Comparison of ENCODE assay signal across 15 cellular contexts in genomic region chr10:112663181-112663879, GRCh38.
DNase-seq lines count a peak whose midpoint lies in the region; ATAC-seq and TF ChIP-seq lines count a peak whose summit lies in the region.
"Had no signal": no experiment of that assay in that cellular context is flagged by ENCODE, and none has a peak within 500 bp of the region (broad histone marks: within the 10 kb centered on the region; RNA-seq: fewer than 3 reads in every experiment).

No MANE protein-coding gene starts in this region.

- no peak overlapping the region for H3K9ac ChIP-seq in trophoblast cell (ENCODE audit: low read length)

- peaks cover 3% of the 10 kb centered on the region; the same call in 1 of the 2 replicates for H3K9me3 ChIP-seq in PC-9 (ENCODE audit: insufficient read depth, low read depth)
- H3K9me3 ChIP-seq in trophoblast cell (ENCODE audit: insufficient read depth, low read depth, low read length), result no peaks in the 10 kb centered on the region
- no peaks in the 10 kb centered on the region for H3K9me3 ChIP-seq in naive thymus-derived CD4-positive, alpha-beta T cell (ENCODE audit: control insufficient read depth in 2 of 3, low read length in 3 of 3)
- H3K9me3 ChIP-seq: suprapubic skin had no signal

- H3K9me2 ChIP-seq in PC-9 (ENCODE audit: insufficient read depth), result no peaks in the 10 kb centered on the region

- DNase-seq in ELR (ENCODE audit: low read depth) (peak; percentile 90), PC-9 (peak; percentile 16 to 82), epithelial cell of prostate (ENCODE audit: low read depth, low spot score) (no peak), trophoblast cell (peak; percentile 85 to 95), foreskin melanocyte (no peak), NCI-H2171 treated with DMSO at 0.1 percent for 48 hours (lab: John Stamatoyannopoulos, UW) (no peak), NCI-H1930 (lab: John Stamatoyannopoulos, UW) (no peak)
- DNase-seq in naive thymus-derived CD4-positive, alpha-beta T cell, result no peak
- DNase-seq: COR-L47, MM.1S, NCI-H510A treated with DMSO at 0.1 percent for 48 hours had no signal

- H3K36me3 Mint-ChIP-seq in naive thymus-derived CD4-positive, alpha-beta T cell, result peaks cover 0 to 53% (median 37%) of the 10 kb centered on the region in 5 donors

- H3K4ac ChIP-seq in trophoblast cell (ENCODE audit: low read depth, low read length), result no peak overlapping the region

- H3K18ac ChIP-seq in trophoblast cell (ENCODE audit: low read length), result no peak overlapping the region

- peaks cover 30% of the 10 kb centered on the region for H3F3A ChIP-seq in PC-9 (ENCODE audit: insufficient read depth, low read depth)

- H4K8ac ChIP-seq in trophoblast cell (ENCODE audit: low read depth, low read length), result no peak overlapping the region

- H2BK5ac ChIP-seq in trophoblast cell (ENCODE audit: low read depth, low read length, poor library complexity), result no peak overlapping the region

- peaks cover 0 to 6% (median 0%) of the 10 kb centered on the region in 7 donors for H3K4me1 Mint-ChIP-seq in naive thymus-derived CD4-positive, alpha-beta T cell

- no peak overlapping the region for H3K4me3 Mint-ChIP-seq in naive thymus-derived CD4-positive, alpha-beta T cell
- H3K4me3 Mint-ChIP-seq: activated naive CD8-positive, alpha-beta T cell; neural crest cell had no signal

- no peak overlapping the region for H4K12ac ChIP-seq in trophoblast cell (ENCODE audit: low read depth, low read length)

- no peak overlapping the region for H3K14ac ChIP-seq in trophoblast cell (ENCODE audit: low read length)

- H3K4me2 ChIP-seq in PC-9 (peak overlapping the region; percentile 47), trophoblast cell (ENCODE audit: low read length) (no peak overlapping the region)

- no peak overlapping the region for H2AK5ac ChIP-seq in trophoblast cell (ENCODE audit: low read length)

- H2BK120ac ChIP-seq in trophoblast cell (ENCODE audit: insufficient read depth, low read length, poor library complexity), result no peak overlapping the region

- H3K27ac ChIP-seq in PC-9 (peak overlapping the region; percentile 47), epithelial cell of prostate (peak overlapping the region; percentile 10), trophoblast cell (ENCODE audit: low read depth, low read length) (no peak overlapping the region)
- no peak overlapping the region for H3K27ac ChIP-seq in naive thymus-derived CD4-positive, alpha-beta T cell (ENCODE audit: low read depth, low read length)
- H3K27ac ChIP-seq: suprapubic skin had no signal

- H2AFZ ChIP-seq in PC-9 (no peak overlapping the region), trophoblast cell (ENCODE audit: insufficient read depth, low read length, poor library complexity) (no peak overlapping the region)

- POLR2A ChIA-PET in PC-9 (lab: Charles Lee; ENCODE audit: unreplicated experiment), result no interaction called here
- POLR2A ChIA-PET in naive thymus-derived CD4-positive, alpha-beta T cell (lab: Charles Lee), result no interaction called here

- H3K23ac ChIP-seq in trophoblast cell (ENCODE audit: low read length), result no peak overlapping the region

- CTCF ChIA-PET in PC-9 (lab: Charles Lee), result no interaction called here
- CTCF ChIA-PET in naive thymus-derived CD4-positive, alpha-beta T cell (lab: Charles Lee), result no interaction called here

- peaks cover 0 to 4% (median 0%) of the 10 kb centered on the region in 11 donors for H3K9me3 Mint-ChIP-seq in naive thymus-derived CD4-positive, alpha-beta T cell
- H3K9me3 Mint-ChIP-seq: neural crest cell had no signal

- no peak for ATAC-seq in naive thymus-derived CD4-positive, alpha-beta T cell
- ATAC-seq: left lobe of liver had no signal

- WGBS in trophoblast cell (ENCODE audit: extremely low coverage, insufficient coverage, insufficient read length), result no CpG with 5 or more reads among the region's 5 CpGs

- BruUV-seq in PC-9 (replicated peaks; lab: Mats Ljungman, UMichigan), result no TSS peak

- TF ChIP-seq CTCF in PC-9 (conservative IDR thresholded peaks at IDR 0.05), result no peak

- no peak overlapping the region for H2BK12ac ChIP-seq in trophoblast cell (ENCODE audit: low read length)

- H3K79me2 ChIP-seq in PC-9 (ENCODE audit: low read depth), result no peaks in the 10 kb centered on the region
- H3K79me2 ChIP-seq in trophoblast cell (ENCODE audit: control insufficient read depth, insufficient read depth, low read length, poor library complexity), result no peaks in the 10 kb centered on the region

- no peak overlapping the region for H4K91ac ChIP-seq in trophoblast cell (ENCODE audit: low read depth, low read length)

- H3K4me1 ChIP-seq in PC-9 (replicated peaks; ENCODE audit: insufficient read depth) (peaks cover 32% of the 10 kb centered on the region), trophoblast cell (ENCODE audit: control insufficient read depth in 1 of 2, insufficient read depth in 2 of 2, low read length in 2 of 2) (no peaks in the 10 kb centered on the region)
- no peaks in the 10 kb centered on the region for H3K4me1 ChIP-seq in naive thymus-derived CD4-positive, alpha-beta T cell (ENCODE audit: control insufficient read depth in 2 of 2, insufficient read depth in 2 of 2, low read length in 2 of 2)
- H3K4me1 ChIP-seq: suprapubic skin had no signal

- H3K79me1 ChIP-seq in trophoblast cell (ENCODE audit: low read length), result no peaks in the 10 kb centered on the region

- H3K4me3 ChIP-seq in PC-9, result no peak overlapping the region
- H3K4me3 ChIP-seq in trophoblast cell (ENCODE audit: low read depth, low read length), result no peak overlapping the region
- H3K4me3 ChIP-seq in naive thymus-derived CD4-positive, alpha-beta T cell (ENCODE audit: low read length), result no peak overlapping the region
- H3K4me3 ChIP-seq: suprapubic skin had no signal

- intact Hi-C loops in PC-9 (cut with micrococcal nuclease; ENCODE audit: unreplicated experiment), result no loop called here
- intact Hi-C loops in naive thymus-derived CD4-positive, alpha-beta T cell (cut with micrococcal nuclease), result no loop called here

- H3K27me3 ChIP-seq in PC-9 (ENCODE audit: insufficient read depth, low read depth) (no peaks in the 10 kb centered on the region), trophoblast cell (ENCODE audit: insufficient read depth, low read length) (no peaks in the 10 kb centered on the region)
- H3K27me3 ChIP-seq in naive thymus-derived CD4-positive, alpha-beta T cell (ENCODE audit: control insufficient read depth in 2 of 2, insufficient read depth in 2 of 2, low read length in 2 of 2), result no peaks in the 10 kb centered on the region
- H3K27me3 ChIP-seq: suprapubic skin had no signal

- no peak overlapping the region for H3K27ac Mint-ChIP-seq in naive thymus-derived CD4-positive, alpha-beta T cell
- H3K27ac Mint-ChIP-seq: activated naive CD8-positive, alpha-beta T cell had no signal

- H3K36me3 ChIP-seq in PC-9 (ENCODE audit: low read depth) (no peaks in the 10 kb centered on the region), trophoblast cell (ENCODE audit: control insufficient read depth in 1 of 2, insufficient read depth in 2 of 2, low read length in 2 of 2) (no peaks in the 10 kb centered on the region)
- H3K36me3 ChIP-seq in naive thymus-derived CD4-positive, alpha-beta T cell (ENCODE audit: control insufficient read depth in 2 of 3, insufficient read depth in 3 of 3, low read length in 3 of 3), result no peaks in the 10 kb centered on the region

- H3K27me3 Mint-ChIP-seq in naive thymus-derived CD4-positive, alpha-beta T cell, result no peaks in the 10 kb centered on the region
- H3K27me3 Mint-ChIP-seq: activated naive CD8-positive, alpha-beta T cell had no signal

- no peaks in the 10 kb centered on the region for H4K20me1 ChIP-seq in PC-9 (ENCODE audit: insufficient read depth)

Comparison
In these comparisons a context has a peak if more than half of its experiments do, and no peak if none do; other contexts are left out.
1. DNase-seq: peak in ELR (single experiment), PC-9 (2 of 2) and trophoblast cell (2 of 2); none in epithelial cell of prostate (single experiment), naive thymus-derived CD4-positive, alpha-beta T cell (0 of 9), foreskin melanocyte (single experiment), NCI-H2171 treated with DMSO at 0.1 percent for 48 hours (single experiment) and NCI-H1930 (0 of 2).
2. H3K27ac ChIP-seq: peak in PC-9 (single experiment) and epithelial cell of prostate (single experiment); none in trophoblast cell (single experiment) and naive thymus-derived CD4-positive, alpha-beta T cell (single experiment).